ENCODE assay signal across 13 cellular contexts in the genomic region with DNA sequence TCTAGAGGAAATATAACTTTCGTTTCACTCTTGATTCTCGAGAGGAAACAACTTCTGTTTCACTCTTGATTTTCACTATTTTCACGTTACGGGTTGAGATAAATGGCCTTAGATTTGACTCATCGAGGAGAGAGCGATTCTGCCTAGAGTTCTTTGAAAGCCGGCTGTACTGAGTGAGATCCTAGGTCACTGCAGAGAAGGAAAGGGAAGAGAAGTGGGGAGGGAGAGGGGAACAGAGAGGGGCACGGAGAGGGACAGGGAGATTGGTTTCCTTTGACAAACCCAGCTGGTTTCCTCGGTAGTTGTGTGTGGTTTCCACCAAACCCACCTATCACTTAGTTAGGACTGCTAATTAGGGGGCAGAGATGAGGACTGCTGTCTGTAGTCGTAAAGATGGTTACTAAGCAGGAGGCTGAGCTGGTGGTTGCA. TPM values are rescaled to one million over a fixed set of nuclear protein-coding genes. Genes with fewer than 3 reads are reported as not detected.
DNase-seq lines count a peak whose midpoint lies in the region; ATAC-seq, FAIRE-seq and TF ChIP-seq lines count a peak whose summit lies in the region.
"Had no signal": no experiment of that assay in that cellular context is flagged by ENCODE, and none has a peak within 500 bp of the region (broad histone marks: within the 10 kb centered on the region; RNA-seq: fewer than 3 reads in every experiment).

No MANE protein-coding gene starts in this region.

- ATAC-seq in GM19467 (IDR thresholded peaks at IDR 0.05; ENCODE audit: unreplicated experiment) = peak; percentile 52
- ATAC-seq in HG03378 (IDR thresholded peaks at IDR 0.05; ENCODE audit: unreplicated experiment) = peak; percentile 51
- ATAC-seq in GM19035 (IDR thresholded peaks at IDR 0.05; ENCODE audit: unreplicated experiment) = no peak

- H3K4me1 Mint-ChIP-seq in immature natural killer cell = peaks cover 26 to 30% of the 10 kb centered on the region in 2 donors
- no peaks in the 10 kb centered on the region for H3K4me1 Mint-ChIP-seq in chondrocyte (ENCODE audit: low read depth)

- H3K27me3 Mint-ChIP-seq in immature natural killer cell (ENCODE audit: low read depth in 3 of 3) = peaks cover 4 to 18% (median 7%) of the 10 kb centered on the region in 3 donors
- peaks cover 2% of the 10 kb centered on the region for H3K27me3 Mint-ChIP-seq in chondrocyte (ENCODE audit: low read depth)

- no peak for TF ChIP-seq POLR2A in GM12891 (IDR thresholded peaks at IDR 0.05; ENCODE audit: low read depth, low read length)

- H3K4me3 Mint-ChIP-seq in immature natural killer cell (peak overlapping the region; percentile 61 to 84 (median 80)), chondrocyte (ENCODE audit: unreplicated experiment) (no peak overlapping the region)

- no peak for TF ChIP-seq CTCF in chondrocyte (IDR thresholded peaks at IDR 0.05)

- H3K27ac Mint-ChIP-seq in immature natural killer cell (peak overlapping the region in 5 of 6 donors; percentile 32 to 71 (median 53)), chondrocyte (ENCODE audit: unreplicated experiment) (no peak overlapping the region)

- no peak for DNase-seq in GM12891 (ENCODE audit: insufficient read length, low spot score)
- DNase-seq in immature natural killer cell = peak in 2 of 3 donors; percentile 13 to 35
- no peak for DNase-seq in AG08395 (ENCODE audit: low spot score)
- no peak for DNase-seq in chondrocyte (ENCODE audit: low spot score)
- no peak for DNase-seq in superior temporal gyrus (ENCODE audit: extremely low spot score)
- DNase-seq: GF-D8, hippocampal formation, NCI-H510A, ovary had no signal

- H3K36me3 Mint-ChIP-seq in immature natural killer cell (no peaks in the 10 kb centered on the region), chondrocyte (ENCODE audit: low read depth) (no peaks in the 10 kb centered on the region)

- peak; percentile 82 for FAIRE-seq in GM12891 (lab: Jason Lieb, UNC)
- FAIRE-seq: TTC549 had no signal

- no peaks in the 10 kb centered on the region for H3K9me3 Mint-ChIP-seq in immature natural killer cell
- no peaks in the 10 kb centered on the region for H3K9me3 Mint-ChIP-seq in chondrocyte (ENCODE audit: low read depth)

TF ChIP-seq in GM12891, 5 proteins besides CTCF, POLR2A, EP300 and RAD21:
- peak; percentile 38; the same call in 1 of the 2 replicates for TF ChIP-seq SPI1 (IDR thresholded peaks at IDR 0.05; ENCODE audit: low read depth, low read length)
- no peak for TF ChIP-seq POLR2AphosphoS5 (IDR thresholded peaks at IDR 0.05; ENCODE audit: low read depth, low read length)

RNA-seq across cellular contexts. Expression of a gene that starts 21.6 kb away (rescaled TPM):
- 13.7 TPM for polyA plus RNA-seq in GM12891 (2012; ENCODE audit: low read depth, missing spikeins)
- 10 to 100 TPM in 1 of 3 donors, 1 to 10 TPM in 2; 3.6 to 10.8 (median 9.1) TPM for polyA plus RNA-seq in immature natural killer cell
- 12.2 to 13.4 TPM (median 13.1 TPM) in 3 replicates for total RNA-seq in chondrocyte

RNA-seq across cellular contexts. Expression of a gene that starts 55.8 kb away (rescaled TPM):
- 10.6 TPM for polyA plus RNA-seq in GM12891 (2012; ENCODE audit: low read depth, missing spikeins)
- not detected for polyA plus RNA-seq in immature natural killer cell
- 73.0 to 102 TPM (median 99.1 TPM) in 3 replicates for total RNA-seq in chondrocyte

Comparison
In these comparisons a context has a peak if more than half of its experiments do, and no peak if none do; other contexts are left out.
1. DNase-seq: peak in immature natural killer cell (2 of 3); none in GM12891 (single experiment), AG08395 (single experiment), chondrocyte (single experiment) and superior temporal gyrus (single experiment).